ENCODE assay signal across 8 cellular contexts in the genomic region with DNA sequence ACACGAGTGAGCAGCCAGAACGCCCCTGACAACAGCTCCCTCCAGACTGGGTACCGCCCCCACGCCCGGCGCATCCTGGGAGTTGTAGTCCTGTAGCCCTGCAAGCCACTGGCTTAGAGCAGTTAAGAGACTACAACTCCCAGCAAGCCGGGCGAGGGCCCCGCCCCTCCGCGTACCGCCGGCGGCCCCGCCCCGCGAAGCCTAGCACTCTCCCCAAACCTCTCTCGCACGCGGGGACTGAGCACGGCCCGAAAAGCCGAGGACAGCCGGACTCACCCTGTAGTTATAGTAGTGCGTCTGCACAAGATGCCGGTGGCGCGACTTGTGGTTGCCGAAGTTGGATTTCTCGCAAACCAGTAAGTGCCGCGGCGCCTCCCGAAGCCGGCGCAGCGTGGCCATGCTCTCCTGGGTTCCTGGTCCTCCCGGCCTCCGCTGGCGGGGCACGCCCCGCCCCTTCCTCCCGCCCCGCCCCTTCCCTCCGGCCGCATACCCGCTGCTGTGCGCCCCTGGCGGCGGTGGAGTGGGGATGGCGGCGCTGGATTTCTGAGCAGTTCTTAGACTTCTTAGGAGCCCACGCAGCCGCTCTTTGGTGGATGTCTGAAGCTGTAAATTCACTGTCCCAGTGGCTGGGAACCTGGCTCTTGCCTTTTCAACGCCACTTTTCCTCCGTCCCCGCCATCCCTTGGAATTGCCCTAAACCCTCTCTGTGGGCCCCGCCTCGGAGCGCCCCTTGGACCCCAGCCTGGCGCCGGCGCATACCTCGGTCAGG. TPM values are rescaled to one million over a fixed set of nuclear protein-coding genes. Genes with fewer than 3 reads are reported as not detected.
DNase-seq lines count a peak whose midpoint lies in the region; ATAC-seq and TF ChIP-seq lines count a peak whose summit lies in the region.

A gene with protein sequence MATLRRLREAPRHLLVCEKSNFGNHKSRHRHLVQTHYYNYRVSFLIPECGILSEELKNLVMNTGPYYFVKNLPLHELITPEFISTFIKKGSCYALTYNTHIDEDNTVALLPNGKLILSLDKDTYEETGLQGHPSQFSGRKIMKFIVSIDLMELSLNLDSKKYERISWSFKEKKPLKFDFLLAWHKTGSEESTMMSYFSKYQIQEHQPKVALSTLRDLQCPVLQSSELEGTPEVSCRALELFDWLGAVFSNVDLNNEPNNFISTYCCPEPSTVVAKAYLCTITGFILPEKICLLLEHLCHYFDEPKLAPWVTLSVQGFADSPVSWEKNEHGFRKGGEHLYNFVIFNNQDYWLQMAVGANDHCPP (minus strand): TSS at position 434 of the 769 bp plus-strand sequence. CDS start 35 bp downstream, at position 399.

- H3K4me3 ChIP-seq in BJ (ENCODE audit: low read depth, low read length) (peak within 1 kb of the TSS; percentile 92), colonic mucosa (peak within 1 kb of the TSS; percentile 79)

- CTCF ChIA-PET in BJ (lab: Yijun Ruan, JAX) = interaction anchor here (0.6 to 2.1 kb wide), 12 partner anchors 9 to 951 kb away, joined by 3 to 14 read pairs (median 4); no protein-coding TSS in a partner anchor

- H3K27me3 ChIP-seq in BJ (ENCODE audit: control insufficient read depth, insufficient read depth, low read length) (no peaks in the 10 kb centered on the region), colonic mucosa (no peaks in the 10 kb centered on the region)

- DNase-seq in BJ (ENCODE audit: low read depth) = peak; percentile 72
- DNase-seq in GM19238 (ENCODE audit: insufficient read length, low spot score) = peak; percentile 87
- peak; percentile 84 for DNase-seq in NCI-H510A treated with DMSO at 0.1 percent for 48 hours (lab: John Stamatoyannopoulos, UW)
- DNase-seq in activated CD4-positive, alpha-beta T cell treated with anti-CD3 and anti-CD28 coated beads for 48 hours = peak; percentile 99
- DNase-seq in colonic mucosa = peak; percentile 98
- DNase-seq in left colon = peak; percentile 97 to 98
- peak; percentile 98 for DNase-seq in stimulated activated CD4-positive, alpha-beta T cell treated with anti-CD3 and anti-CD28 coated beads, Interleukin-1b, Interleukin-23, amount 100 ng/mL, for 48 hours

- TF ChIP-seq CTCF in BJ (IDR thresholded peaks at IDR 0.05; ENCODE audit: insufficient read depth, low read depth, low read length) = peak; percentile 89
- TF ChIP-seq CTCF in colonic mucosa (IDR thresholded peaks at IDR 0.05) = peak; percentile 89

- H3K27ac ChIP-seq in colonic mucosa = peak within 1 kb of the TSS; percentile 72

- intact Hi-C loops in colonic mucosa (cut with DNase I) = no loop called here
- intact Hi-C loops in left colon (cut with DNase I, micrococcal nuclease) = no loop called here

- peaks cover 3% of the 10 kb centered on the region; the same call in 1 of the 2 replicates for H3K36me3 ChIP-seq in BJ (ENCODE audit: control insufficient read depth, insufficient read depth, low read length)
- H3K36me3 ChIP-seq in colonic mucosa = no peaks in the 10 kb centered on the region

- POLR2A ChIA-PET in BJ (lab: Charles Lee) = interaction anchor here (0.6 to 0.7 kb wide), 2 partner anchors 690 to 793 kb away, joined by 3 to 21 read pairs; no protein-coding TSS in a partner anchor

- no peaks in the 10 kb centered on the region for H3K4me1 ChIP-seq in colonic mucosa

- H3K9ac ChIP-seq in colonic mucosa (ENCODE audit: low read depth in 2 of 2, low read length in 2 of 2) = peak within 1 kb of the TSS; percentile 51 to 81

- ATAC-seq in HG03442 (IDR thresholded peaks at IDR 0.05; ENCODE audit: unreplicated experiment) = peak; percentile 93
- peak; percentile 98 for ATAC-seq in left colon

- H3K9me3 ChIP-seq in colonic mucosa = no peaks in the 10 kb centered on the region

RNA-seq across cellular contexts. Expression of the gene that starts here (rescaled TPM):
- polyA plus RNA-seq in BJ (2011; rRNA removed) = 5.6 and 8.7 TPM in 2 replicates
- polyA minus RNA-seq in BJ (2011; rRNA and poly(A)+ RNA removed) = 2.3 and 3.6 TPM in 2 replicates
- total RNA-seq in colonic mucosa (1 to 10 TPM; 4.4 to 6.1 TPM), left colon (1 to 10 TPM; 3.3 to 3.4 TPM)

Comparison
In these comparisons a context has a peak if more than half of its experiments do, and no peak if none do; other contexts are left out.
1. Peak in every context shown above with its lines: DNase-seq, ATAC-seq, H3K4me3 ChIP-seq and H3K27ac ChIP-seq.